Comparison of ENCODE assay signal across 10 cellular contexts in the genomic region with DNA sequence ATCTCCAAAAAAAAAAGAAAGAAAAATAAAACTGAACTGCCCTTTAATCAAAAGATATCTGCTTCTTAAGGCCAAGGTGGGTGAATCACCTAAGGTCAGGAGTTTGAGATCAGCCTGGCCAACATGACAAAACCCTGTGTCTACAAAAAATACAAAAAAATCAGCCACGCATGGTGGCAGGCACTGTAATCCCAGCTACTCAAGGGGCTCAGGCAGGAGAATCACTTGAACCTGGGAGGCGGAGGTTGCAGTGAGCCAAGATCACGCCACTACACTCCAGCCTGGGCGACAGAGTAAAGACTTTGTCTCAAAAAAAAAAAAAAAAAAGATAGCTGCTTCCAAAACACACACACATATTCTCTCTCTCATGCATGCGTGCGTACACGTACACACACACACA. TPM values are rescaled to one million over a fixed set of nuclear protein-coding genes. Genes with fewer than 3 reads are reported as not detected.
DNase-seq lines count a peak whose midpoint lies in the region; ATAC-seq and TF ChIP-seq lines count a peak whose summit lies in the region.
"Had no signal": no experiment of that assay in that cellular context is flagged by ENCODE, and none has a peak within 500 bp of the region (broad histone marks: within the 10 kb centered on the region; RNA-seq: fewer than 3 reads in every experiment).

No MANE protein-coding gene starts in this region.

- no peak overlapping the region for H3K27ac ChIP-seq in CD8-positive, alpha-beta T cell (ENCODE audit: low read depth, low read length)
- H3K27ac ChIP-seq in OCI-LY7 (ENCODE audit: low read depth, low read length, poor library complexity, severe bottlenecking): peak overlapping the region; percentile 52
- no peak overlapping the region for H3K27ac ChIP-seq in foreskin keratinocyte

- POLR2A ChIA-PET in CD8-positive, alpha-beta T cell (lab: Charles Lee): interaction anchor here (1.1 to 2.3 kb wide), 5 partner anchors 17 to 184 kb away, joined by 4 to 14 read pairs (median 4); partner anchors contain the start of genes GOLGA1 and SCAI
- POLR2A ChIA-PET in OCI-LY7 (lab: Charles Lee): interaction anchor here (0.6 to 0.7 kb wide), 3 partner anchors 18 to 31 kb away, joined by 3 to 4 read pairs (median 3); partner anchors contain the start of gene SCAI

- no peaks in the 10 kb centered on the region for H3K27me3 Mint-ChIP-seq in CD8-positive, alpha-beta T cell (ENCODE audit: low read depth)
- H3K27me3 Mint-ChIP-seq in dendritic cell treated with granulocyte-macrophage colony-stimulating factor and Interleukin-4, amounts not matched to agents 40 ng/mL and 50 ng/mL, for 4 days: no peaks in the 10 kb centered on the region

- H3K27me3 ChIP-seq in CD8-positive, alpha-beta T cell (ENCODE audit: insufficient read depth, low read length): no peaks in the 10 kb centered on the region
- no peaks in the 10 kb centered on the region for H3K27me3 ChIP-seq in foreskin keratinocyte

- no peaks in the 10 kb centered on the region for H3K9me2 ChIP-seq in OCI-LY7 (ENCODE audit: insufficient read depth, low read length)

- no peak overlapping the region for H3K4me3 ChIP-seq in CD8-positive, alpha-beta T cell (ENCODE audit: low read depth, low read length)
- no peak overlapping the region for H3K4me3 ChIP-seq in OCI-LY7 (ENCODE audit: low read depth, low read length, poor library complexity, severe bottlenecking)

- no peak for TF ChIP-seq CTCF in CD8-positive, alpha-beta T cell (IDR thresholded peaks at IDR 0.05)
- TF ChIP-seq CTCF in OCI-LY7 (conservative IDR thresholded peaks at IDR 0.05; ENCODE audit: low read length) (no peak), foreskin keratinocyte (conservative IDR thresholded peaks at IDR 0.05) (no peak)

- peak overlapping the region; percentile 17; the same call in 1 of the 2 replicates for H2AFZ ChIP-seq in OCI-LY7 (ENCODE audit: low read length)

- CTCF ChIA-PET in CD8-positive, alpha-beta T cell (lab: Charles Lee): interaction anchor here (2.2 kb wide), 1 partner anchor 18 kb away, joined by 20 read pairs; the partner anchor contains the start of gene SCAI
- CTCF ChIA-PET in OCI-LY7 (lab: Charles Lee; ENCODE audit: unreplicated experiment): no interaction called here

- no peaks in the 10 kb centered on the region for H3K36me3 Mint-ChIP-seq in CD8-positive, alpha-beta T cell
- H3K36me3 Mint-ChIP-seq in dendritic cell treated with granulocyte-macrophage colony-stimulating factor and Interleukin-4, amounts not matched to agents 40 ng/mL and 50 ng/mL, for 4 days (ENCODE audit: low read depth): no peaks in the 10 kb centered on the region

- H3K79me2 ChIP-seq in OCI-LY7 (ENCODE audit: insufficient read depth, low read depth, low read length): peaks cover 43% of the 10 kb centered on the region; the same call in 1 of the 2 replicates

- H3K4me1 Mint-ChIP-seq in CD8-positive, alpha-beta T cell (ENCODE audit: low read depth): peaks cover 42% of the 10 kb centered on the region
- H3K4me1 Mint-ChIP-seq in dendritic cell treated with granulocyte-macrophage colony-stimulating factor and Interleukin-4, amounts not matched to agents 40 ng/mL and 50 ng/mL, for 4 days (ENCODE audit: low read depth): peaks cover 16% of the 10 kb centered on the region

- peak overlapping the region; percentile 91 for H3K27ac Mint-ChIP-seq in CD8-positive, alpha-beta T cell
- peak overlapping the region; percentile 88 for H3K27ac Mint-ChIP-seq in dendritic cell treated with granulocyte-macrophage colony-stimulating factor and Interleukin-4, amounts not matched to agents 40 ng/mL and 50 ng/mL, for 4 days

- no TSS peak for BruUV-seq in OCI-LY7 (replicated peaks; lab: Mats Ljungman, UMichigan)

- intact Hi-C loops in CD8-positive, alpha-beta T cell (cut with DNase I, micrococcal nuclease): loop anchor here in 1 of 2 experiments (10.0 kb wide), 3 partner anchors 181 to 711 kb away; partner anchors contain the start of genes GOLGA1, NR6A1, OLFML2A and PSMB7
- intact Hi-C loops in OCI-LY7 (cut with micrococcal nuclease; ENCODE audit: unreplicated experiment) (no loop called here), sciatic nerve (cut with DNase I) (no loop called here)
- intact Hi-C loops in dendritic cell treated with granulocyte-macrophage colony-stimulating factor and Interleukin-4, amounts not matched to agents 40 ng/mL and 50 ng/mL, for 4 days (cut with micrococcal nuclease): no loop called here

- no peaks in the 10 kb centered on the region for H3K36me3 ChIP-seq in CD8-positive, alpha-beta T cell (ENCODE audit: insufficient read depth, low read length)
- peaks cover 12% of the 10 kb centered on the region for H3K36me3 ChIP-seq in OCI-LY7 (ENCODE audit: insufficient read depth, low read length)

- no peak for ATAC-seq in CD8-positive, alpha-beta T cell
- peak; percentile 67 for ATAC-seq in sciatic nerve
- ATAC-seq in GM19351 (IDR thresholded peaks at IDR 0.05; ENCODE audit: unreplicated experiment): no peak
- no peak for ATAC-seq in foreskin keratinocyte

- H3K4me3 Mint-ChIP-seq in CD8-positive, alpha-beta T cell: peak overlapping the region; percentile 61
- H3K4me3 Mint-ChIP-seq in dendritic cell treated with granulocyte-macrophage colony-stimulating factor and Interleukin-4, amounts not matched to agents 40 ng/mL and 50 ng/mL, for 4 days: no peak overlapping the region

- DNase-seq in CD8-positive, alpha-beta T cell: no peak
- no peak for DNase-seq in OCI-LY7 (ENCODE audit: low spot score)
- DNase-seq in sciatic nerve (ENCODE audit: low spot score): no peak
- DNase-seq in DMS 273 (lab: John Stamatoyannopoulos, UW; ENCODE audit: unreplicated experiment): no peak
- DNase-seq in foreskin keratinocyte: no peak
- no peak for DNase-seq in SHP77 treated with DMSO at 0.1 percent for 48 hours (lab: John Stamatoyannopoulos, UW)
- DNase-seq: NCI-H1105, retina had no signal

- H3K4me2 ChIP-seq in OCI-LY7 (ENCODE audit: low read length): peak overlapping the region; percentile 43

- no peaks in the 10 kb centered on the region for H4K20me1 ChIP-seq in OCI-LY7 (ENCODE audit: insufficient read depth, low read length)

- no peaks in the 10 kb centered on the region for H3K9me3 ChIP-seq in CD8-positive, alpha-beta T cell (ENCODE audit: low read length)
- no peaks in the 10 kb centered on the region for H3K9me3 ChIP-seq in OCI-LY7 (ENCODE audit: low read length)

- H3K9me3 Mint-ChIP-seq in CD8-positive, alpha-beta T cell: no peaks in the 10 kb centered on the region
- no peaks in the 10 kb centered on the region for H3K9me3 Mint-ChIP-seq in dendritic cell treated with granulocyte-macrophage colony-stimulating factor and Interleukin-4, amounts not matched to agents 40 ng/mL and 50 ng/mL, for 4 days

- H3K4me1 ChIP-seq in CD8-positive, alpha-beta T cell (ENCODE audit: insufficient read depth, low read length): peaks cover 30% of the 10 kb centered on the region
- H3K4me1 ChIP-seq in OCI-LY7 (ENCODE audit: insufficient read depth, low read length, poor library complexity, severe bottlenecking) (peaks cover 50% of the 10 kb centered on the region), foreskin keratinocyte (peaks cover 5% of the 10 kb centered on the region)

RNA-seq across cellular contexts. Expression of gene SCAI, which starts 17.8 kb away (rescaled TPM):
- 1 to 10 TPM; 5.7 to 6.3 TPM for total RNA-seq in CD8-positive, alpha-beta T cell
- total RNA-seq in OCI-LY7 (2014; rRNA removed; shearing (Covaris generic)): 23.8 and 25.0 TPM in 2 replicates
- total RNA-seq in OCI-LY7 (2022) (21.5 and 25.4 TPM in 2 replicates), sciatic nerve (13.7 TPM), foreskin keratinocyte (3.5 and 3.7 TPM in 2 replicates)
- 1.1 and 1.2 TPM in 2 replicates for polyA plus RNA-seq in foreskin keratinocyte
